In genomic region chr21:25977068-25977611, GRCh38 we compare ENCODE assay signal across 24 cellular contexts.
"Had no signal": no experiment of that assay in that cellular context is flagged by ENCODE, and none has a peak within 500 bp of the region (broad histone marks: within the 10 kb centered on the region; RNA-seq: fewer than 3 reads in every experiment).

No MANE protein-coding gene starts in this region.

- H3K9me3 Mint-ChIP-seq: activated CD4-positive, alpha-beta memory T cell treated with anti-CD3 and anti-CD28 coated beads, Interleukin-2, amount 10 ng/mL, durations not matched to agents 7 days and 5 days; activated naive CD8-positive, alpha-beta T cell treated with anti-CD3 and anti-CD28 coated beads, Interleukin-2, amount 50 U/mL, for 24 hours; memory B cell; natural killer cell had no signal

- H3K4me1 ChIP-seq: neural progenitor cell, parathyroid adenoma, testis, uterus had no signal

- H3K27me3 ChIP-seq: esophagus squamous epithelium, neural progenitor cell, testis, transverse colon, uterus had no signal

- H3K4me3 ChIP-seq: esophagus squamous epithelium, neural progenitor cell, testis, transverse colon, uterus had no signal

- H3K9me3 ChIP-seq: esophagus squamous epithelium, testis, transverse colon, uterus had no signal

- H3K27ac ChIP-seq: epithelial cell of prostate, esophagus squamous epithelium, neural progenitor cell, parathyroid adenoma, testis, transverse colon, uterus had no signal

- H3K36me3 ChIP-seq: uterus had no signal

- H3K4me1 Mint-ChIP-seq: activated CD4-positive, alpha-beta memory T cell treated with anti-CD3 and anti-CD28 coated beads, Interleukin-2, amount 10 ng/mL, durations not matched to agents 7 days and 5 days; natural killer cell; neural progenitor cell had no signal

- ATAC-seq: activated naive CD8-positive, alpha-beta T cell treated with anti-CD3 and anti-CD28 coated beads, Interleukin-2, amount 50 U/mL, for 24 hours; natural killer cell; right cardiac atrium had no signal

- H3K27ac Mint-ChIP-seq: activated CD4-positive, alpha-beta memory T cell treated with anti-CD3 and anti-CD28 coated beads, Interleukin-2, amount 10 ng/mL, durations not matched to agents 7 days and 5 days; activated CD4-positive, alpha-beta T cell treated with anti-CD3 and anti-CD28 coated beads, Interleukin-2, amount 10 ng/mL, durations not matched to agents 7 days and 5 days; activated naive CD8-positive, alpha-beta T cell treated with anti-CD3 and anti-CD28 coated beads, Interleukin-2, amount 50 U/mL, for 24 hours; activated T-cell treated with anti-CD3 and anti-CD28 coated beads, Interleukin-2, amount 50 U/mL, for 24 hours; activated T-helper 2 cell treated with anti-CD3 and anti-CD28 coated beads, Interferon-gamma antibody, Interleukin-2, Interleukin-4, amounts not matched to agents 10 μg/mL and 5 μg/mL and 100 μg/mL, durations not matched to agents 14 hours and 24 hours and 36 hours; memory B cell; natural killer cell; neural progenitor cell had no signal

- H3K36me3 Mint-ChIP-seq: natural killer cell had no signal

- H3K4me3 Mint-ChIP-seq: activated CD4-positive, alpha-beta memory T cell treated with anti-CD3 and anti-CD28 coated beads, Interleukin-2, amount 10 ng/mL, durations not matched to agents 7 days and 5 days; activated CD4-positive, alpha-beta T cell treated with anti-CD3 and anti-CD28 coated beads, Interleukin-2, amount 10 ng/mL, durations not matched to agents 7 days and 5 days; activated naive CD8-positive, alpha-beta T cell treated with anti-CD3 and anti-CD28 coated beads, Interleukin-2, amount 50 U/mL, for 24 hours; activated T-cell treated with anti-CD3 and anti-CD28 coated beads, Interleukin-2, amount 50 U/mL, for 24 hours; memory B cell; natural killer cell; neural progenitor cell had no signal

- H3K27me3 Mint-ChIP-seq: activated CD4-positive, alpha-beta memory T cell treated with anti-CD3 and anti-CD28 coated beads, Interleukin-2, amount 10 ng/mL, durations not matched to agents 7 days and 5 days; activated CD4-positive, alpha-beta T cell treated with anti-CD3 and anti-CD28 coated beads, Interleukin-2, amount 10 ng/mL, durations not matched to agents 7 days and 5 days; activated naive CD8-positive, alpha-beta T cell treated with anti-CD3 and anti-CD28 coated beads, Interleukin-2, amount 50 U/mL, for 24 hours; activated T-cell treated with anti-CD3 and anti-CD28 coated beads, Interleukin-2, amount 50 U/mL, for 24 hours; memory B cell had no signal

- DNase-seq: activated CD4-positive, alpha-beta memory T cell treated with anti-CD3 and anti-CD28 coated beads, Interleukin-2, amount 10 ng/mL, durations not matched to agents 7 days and 5 days; activated CD4-positive, alpha-beta T cell treated with anti-CD3 and anti-CD28 coated beads for 1 hour; activated CD4-positive, alpha-beta T cell treated with anti-CD3 and anti-CD28 coated beads, Interleukin-2, amount 10 ng/mL, durations not matched to agents 7 days and 5 days; activated CD8-positive, alpha-beta memory T cell treated with anti-CD3 and anti-CD28 coated beads, Interleukin-2, amount 50 U/mL, for 48 hours; activated naive CD8-positive, alpha-beta T cell treated with anti-CD3 and anti-CD28 coated beads, Interleukin-2, amount 50 U/mL, for 24 hours; activated T-cell treated with anti-CD3 and anti-CD28 coated beads, Interleukin-2, amount 50 U/mL, for 24 hours; amygdala; central memory CD4-positive, alpha-beta T cell; esophagus squamous epithelium; foreskin melanocyte; midbrain; natural killer cell; occipital lobe; right cardiac atrium; stimulated activated CD4-positive, alpha-beta T cell treated with anti-CD3 and anti-CD28 coated beads, Interleukin-15, amount 100 ng/mL, for 24 hours; T-helper 2 cell; testis; transverse colon; uterus had no signal
